Comparison of ENCODE assay signal across 9 cellular contexts in the genomic region with DNA sequence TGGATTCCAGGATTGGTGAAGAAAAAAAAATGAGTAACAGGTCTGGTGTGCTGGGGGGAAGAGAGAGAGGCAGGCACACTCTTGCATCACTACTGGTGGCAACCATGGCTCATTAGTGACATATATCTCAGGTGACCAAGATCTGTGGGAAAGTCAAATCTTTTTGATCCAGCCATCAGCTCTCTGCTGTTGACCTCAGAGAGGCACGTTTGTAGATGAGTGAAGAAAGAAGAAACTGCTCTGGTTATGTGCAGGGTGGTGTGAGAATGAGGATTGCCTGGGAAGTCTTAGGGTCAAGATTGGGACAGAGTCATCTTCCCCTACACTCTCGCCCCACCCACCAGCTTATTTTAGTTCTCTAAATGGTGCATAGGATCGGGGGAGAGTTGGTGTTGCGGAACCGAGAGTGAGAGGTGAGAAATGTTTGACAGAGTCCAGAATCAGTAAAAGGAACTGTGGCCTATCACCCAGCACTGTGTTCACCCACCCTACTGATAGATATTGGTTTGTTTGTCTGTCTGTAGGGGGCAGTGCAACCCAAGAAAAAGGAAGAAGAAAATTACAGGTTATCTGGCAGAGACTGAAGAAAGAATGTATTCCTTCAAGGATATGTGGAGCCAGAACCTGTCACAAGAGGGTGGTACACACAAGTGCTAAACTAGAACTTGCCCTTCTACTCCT. TPM values are rescaled to one million over a fixed set of nuclear protein-coding genes. Genes with fewer than 3 reads are reported as not detected.
A peak's percentile ranks its signal among the peaks of the same experiment; 100 is the strongest.
DNase-seq lines count a peak whose midpoint lies in the region; ATAC-seq and TF ChIP-seq lines count a peak whose summit lies in the region.
"Had no signal": no experiment of that assay in that cellular context is flagged by ENCODE, and none has a peak within 500 bp of the region (broad histone marks: within the 10 kb centered on the region; RNA-seq: fewer than 3 reads in every experiment).

No MANE protein-coding gene starts in this region.

- H3K79me2 ChIP-seq in OCI-LY1 (ENCODE audit: insufficient read depth, low read length), result no peaks in the 10 kb centered on the region

- H3K27me3 ChIP-seq in OCI-LY1 (ENCODE audit: insufficient read depth, low read length) (no peaks in the 10 kb centered on the region), brain microvascular endothelial cell (replicated peaks) (no peaks in the 10 kb centered on the region)

- H3K9me3 ChIP-seq in OCI-LY1 (ENCODE audit: low read length), result no peaks in the 10 kb centered on the region

- H3K4me3 ChIP-seq in OCI-LY1 (ENCODE audit: low read depth, low read length, poor library complexity, severe bottlenecking) (no peak overlapping the region), brain microvascular endothelial cell (ENCODE audit: low read depth, low read length) (no peak overlapping the region)
- H3K4me3 ChIP-seq: skin epidermis had no signal

- no peaks in the 10 kb centered on the region for H3K4me1 Mint-ChIP-seq in immature natural killer cell
- H3K4me1 Mint-ChIP-seq in stimulated activated naive B cell treated with anti-CD40 and anti-IgM and Interleukin-4, amounts not matched to agents 10 μg/mL and 1 μg/mL and 100 μg/mL, for 72 hours, result peaks cover 4 to 7% of the 10 kb centered on the region in 2 donors

- no peaks in the 10 kb centered on the region for H3K36me3 ChIP-seq in OCI-LY1 (ENCODE audit: insufficient read depth, low read length)
- no peaks in the 10 kb centered on the region for H3K36me3 ChIP-seq in brain microvascular endothelial cell (replicated peaks)

- H3K4me3 Mint-ChIP-seq in immature natural killer cell, result no peak overlapping the region
- no peak overlapping the region for H3K4me3 Mint-ChIP-seq in stimulated activated naive B cell treated with anti-CD40 and anti-IgM and Interleukin-4, amounts not matched to agents 10 μg/mL and 1 μg/mL and 100 μg/mL, for 72 hours

- H3F3A ChIP-seq in OCI-LY1 (ENCODE audit: insufficient read depth, low read length), result no peaks in the 10 kb centered on the region

- H3K27ac ChIP-seq in OCI-LY1 (ENCODE audit: low read depth, low read length, poor library complexity, severe bottlenecking), result no peak overlapping the region
- H3K27ac ChIP-seq in brain microvascular endothelial cell, result no peak overlapping the region
- H3K27ac ChIP-seq: skin epidermis had no signal

- no peaks in the 10 kb centered on the region for H3K36me3 Mint-ChIP-seq in activated naive CD4-positive, alpha-beta T cell treated with anti-CD3 and anti-CD28 coated beads, Interleukin-2, amount 50 U/mL, for 72 hours
- no peaks in the 10 kb centered on the region for H3K36me3 Mint-ChIP-seq in immature natural killer cell
- H3K36me3 Mint-ChIP-seq in stimulated activated naive B cell treated with anti-CD40 and anti-IgM and Interleukin-4, amounts not matched to agents 10 μg/mL and 1 μg/mL and 100 μg/mL, for 72 hours, result no peaks in the 10 kb centered on the region

- TF ChIP-seq CTCF in OCI-LY1 (IDR thresholded peaks at IDR 0.05; ENCODE audit: low read length) (peak; percentile 61), brain microvascular endothelial cell (IDR thresholded peaks at IDR 0.05; ENCODE audit: low read depth, low read length, missing control alignments) (peak; percentile 62)

- no peak overlapping the region for H3K4me2 ChIP-seq in OCI-LY1 (ENCODE audit: low read length)

- peak; percentile 76 to 78 for ATAC-seq in activated naive CD4-positive, alpha-beta T cell treated with anti-CD3 and anti-CD28 coated beads, Interleukin-2, amount 50 U/mL, for 72 hours
- peak; percentile 99 for ATAC-seq in GM21529 (IDR thresholded peaks at IDR 0.05; ENCODE audit: unreplicated experiment)
- ATAC-seq in stimulated activated naive B cell treated with anti-CD40 and anti-IgM and Interleukin-4, amounts not matched to agents 10 μg/mL and 1 μg/mL and 100 μg/mL, for 72 hours (replicated peaks), result peak; percentile 98 to 99

- no peaks in the 10 kb centered on the region for H3K4me1 ChIP-seq in OCI-LY1 (ENCODE audit: insufficient read depth, low read length, severe bottlenecking)

- no peaks in the 10 kb centered on the region for H3K9me3 Mint-ChIP-seq in activated naive CD4-positive, alpha-beta T cell treated with anti-CD3 and anti-CD28 coated beads, Interleukin-2, amount 50 U/mL, for 72 hours
- H3K9me3 Mint-ChIP-seq in immature natural killer cell, result no peaks in the 10 kb centered on the region
- H3K9me3 Mint-ChIP-seq in stimulated activated naive B cell treated with anti-CD40 and anti-IgM and Interleukin-4, amounts not matched to agents 10 μg/mL and 1 μg/mL and 100 μg/mL, for 72 hours, result no peaks in the 10 kb centered on the region

- DNase-seq in activated naive CD4-positive, alpha-beta T cell treated with anti-CD3 and anti-CD28 coated beads, Interleukin-2, amount 50 U/mL, for 72 hours (ENCODE audit: low spot score in 2 of 2), result peak in 1 of 2 donors; percentile 40
- DNase-seq in activated naive CD4-positive, alpha-beta T cell (lab: John Stamatoyannopoulos, UW), result no peak
- DNase-seq in HPDE6-E6E7 (ENCODE audit: extremely low spot score), result peak; percentile 38
- DNase-seq in brain microvascular endothelial cell, result peak; percentile 40
- peak; percentile 40 to 51 (median 41) for DNase-seq in immature natural killer cell
- peak; percentile 28 for DNase-seq in stimulated activated naive B cell treated with anti-CD40 and anti-IgM and Interleukin-4, amounts not matched to agents 10 μg/mL and 1 μg/mL and 100 μg/mL, for 72 hours

- no peak overlapping the region for H3K9ac ChIP-seq in OCI-LY1 (ENCODE audit: low read length)

- H2AFZ ChIP-seq in OCI-LY1 (ENCODE audit: low read length), result no peak overlapping the region

- H3K27me3 Mint-ChIP-seq in immature natural killer cell (ENCODE audit: low read depth in 3 of 3), result peaks cover 3 to 9% (median 9%) of the 10 kb centered on the region in 3 donors
- H3K27me3 Mint-ChIP-seq in stimulated activated naive B cell treated with anti-CD40 and anti-IgM and Interleukin-4, amounts not matched to agents 10 μg/mL and 1 μg/mL and 100 μg/mL, for 72 hours, result peaks cover 14 to 16% of the 10 kb centered on the region in 2 donors

- H3K27ac Mint-ChIP-seq in activated naive CD4-positive, alpha-beta T cell treated with anti-CD3 and anti-CD28 coated beads, Interleukin-2, amount 50 U/mL, for 72 hours, result peak overlapping the region in 1 of 2 donors; percentile 8
- no peak overlapping the region for H3K27ac Mint-ChIP-seq in immature natural killer cell
- H3K27ac Mint-ChIP-seq in stimulated activated naive B cell treated with anti-CD40 and anti-IgM and Interleukin-4, amounts not matched to agents 10 μg/mL and 1 μg/mL and 100 μg/mL, for 72 hours, result no peak overlapping the region

- in situ Hi-C loops in brain microvascular endothelial cell (cut with HindIII; ENCODE audit: low pct_ligation_motif_present, low sequenced_read_pairs), result no loop called here

- no peaks in the 10 kb centered on the region for H4K20me1 ChIP-seq in OCI-LY1 (ENCODE audit: insufficient read depth, low read length)

- no peaks in the 10 kb centered on the region for H3K9me2 ChIP-seq in OCI-LY1 (ENCODE audit: low read depth, low read length)

RNA-seq across cellular contexts. Expression of a gene that starts 21.9 kb away (rescaled TPM):
- total RNA-seq in activated naive CD4-positive, alpha-beta T cell treated with anti-CD3 and anti-CD28 coated beads, Interleukin-2, amount 50 U/mL, for 72 hours, result 10 to 100 TPM; 36.1 to 44.6 TPM
- 10 to 100 TPM; 38.0 to 58.2 (median 38.5) TPM for polyA plus RNA-seq in immature natural killer cell

RNA-seq across cellular contexts. Expression of a gene that starts 27.1 kb away (rescaled TPM):
- 10 to 100 TPM; 34.3 to 43.7 TPM for total RNA-seq in activated naive CD4-positive, alpha-beta T cell treated with anti-CD3 and anti-CD28 coated beads, Interleukin-2, amount 50 U/mL, for 72 hours
- 10 to 100 TPM; 12.2 to 26.5 (median 20.6) TPM for polyA plus RNA-seq in immature natural killer cell

RNA-seq across cellular contexts. Expression of a gene that starts 45.5 kb away (rescaled TPM):
- 1 to 10 TPM; 2.4 to 2.8 TPM for total RNA-seq in activated naive CD4-positive, alpha-beta T cell treated with anti-CD3 and anti-CD28 coated beads, Interleukin-2, amount 50 U/mL, for 72 hours
- under 1 TPM in 2 of 3 donors, not detected in 1; 0.14 to 0.21 TPM for polyA plus RNA-seq in immature natural killer cell

Comparison
In these comparisons a context has a peak if more than half of its experiments do, and no peak if none do; other contexts are left out.
1. DNase-seq: peak in HPDE6-E6E7 (single experiment), brain microvascular endothelial cell (single experiment), immature natural killer cell (3 of 3) and stimulated activated naive B cell treated with anti-CD40 and anti-IgM and Interleukin-4, amounts not matched to agents 10 μg/mL and 1 μg/mL and 100 μg/mL, for 72 hours (single experiment); none in activated naive CD4-positive, alpha-beta T cell (0 of 4).
2. Peak in every context shown above with its lines, with median percentiles within 50 percentile points of each other: ATAC-seq.